Comparison of ENCODE assay signal across 8 cellular contexts in genomic region chr20:63498950-63499332, GRCh38. TPM values are rescaled to one million over a fixed set of nuclear protein-coding genes. Genes with fewer than 3 reads are reported as not detected.
A peak's percentile ranks its signal among the peaks of the same experiment; 100 is the strongest.
DNase-seq lines count a peak whose midpoint lies in the region; ATAC-seq and TF ChIP-seq lines count a peak whose summit lies in the region.

Gene EEF1A2, minus strand, starts transcription at chr20:63499083. Its CDS starts 1,320 bp downstream, at chr20:63497763.

- H3K9me3 Mint-ChIP-seq in memory B cell = no peaks in the 10 kb centered on the region
- no peaks in the 10 kb centered on the region for H3K9me3 Mint-ChIP-seq in type B pancreatic cell

- H3K4me3 Mint-ChIP-seq in memory B cell (peak within 1 kb of the TSS; percentile 73), type B pancreatic cell (peak within 1 kb of the TSS; percentile 62)

- TF ChIP-seq CTCF in type B pancreatic cell (conservative IDR thresholded peaks at IDR 0.05) = no peak

- H3K36me3 Mint-ChIP-seq in memory B cell (no peaks in the 10 kb centered on the region), type B pancreatic cell (no peaks in the 10 kb centered on the region)

- peak; percentile 80 for ATAC-seq in memory B cell (ENCODE audit: low read depth)
- ATAC-seq in HG02840 (IDR thresholded peaks at IDR 0.05; ENCODE audit: low FRiP score, unreplicated experiment) = no peak
- ATAC-seq in HG02981 (IDR thresholded peaks at IDR 0.05; ENCODE audit: unreplicated experiment) = no peak

- peak; percentile 34 for DNase-seq in activated CD4-positive, alpha-beta T cell treated with anti-CD3 and anti-CD28 coated beads for 1 hour
- no peak for DNase-seq in activated CD4-positive, alpha-beta T cell treated with anti-CD3 and anti-CD28 coated beads for 48 hours
- DNase-seq in RPMI8226 (peak; percentile 77), cerebellum (ENCODE audit: low spot score) (peak; percentile 86), memory B cell (ENCODE audit: low spot score in 2 of 2) (peak; percentile 49 to 65), type B pancreatic cell (ENCODE audit: extremely low spot score, unreplicated experiment) (peak; percentile 66)

- peaks cover 6% of the 10 kb centered on the region for H3K27me3 Mint-ChIP-seq in memory B cell
- peaks cover 25% of the 10 kb centered on the region for H3K27me3 Mint-ChIP-seq in type B pancreatic cell

- H3K27ac Mint-ChIP-seq in memory B cell (no peak within 1 kb of the TSS), type B pancreatic cell (no peak within 1 kb of the TSS)

- H3K4me1 Mint-ChIP-seq in memory B cell (peaks cover 2% of the 10 kb centered on the region), type B pancreatic cell (ENCODE audit: unreplicated experiment) (no peaks in the 10 kb centered on the region)

RNA-seq across cellular contexts. Expression of gene EEF1A2, which starts in this region (rescaled TPM):
- total RNA-seq in cerebellum = 78.4 TPM
- 20.5 and 30.2 TPM in 2 replicates for total RNA-seq in type B pancreatic cell (ENCODE audit: low replicate concordance)
